ENCODE assay signal across 1 cellular context in the genomic region with DNA sequence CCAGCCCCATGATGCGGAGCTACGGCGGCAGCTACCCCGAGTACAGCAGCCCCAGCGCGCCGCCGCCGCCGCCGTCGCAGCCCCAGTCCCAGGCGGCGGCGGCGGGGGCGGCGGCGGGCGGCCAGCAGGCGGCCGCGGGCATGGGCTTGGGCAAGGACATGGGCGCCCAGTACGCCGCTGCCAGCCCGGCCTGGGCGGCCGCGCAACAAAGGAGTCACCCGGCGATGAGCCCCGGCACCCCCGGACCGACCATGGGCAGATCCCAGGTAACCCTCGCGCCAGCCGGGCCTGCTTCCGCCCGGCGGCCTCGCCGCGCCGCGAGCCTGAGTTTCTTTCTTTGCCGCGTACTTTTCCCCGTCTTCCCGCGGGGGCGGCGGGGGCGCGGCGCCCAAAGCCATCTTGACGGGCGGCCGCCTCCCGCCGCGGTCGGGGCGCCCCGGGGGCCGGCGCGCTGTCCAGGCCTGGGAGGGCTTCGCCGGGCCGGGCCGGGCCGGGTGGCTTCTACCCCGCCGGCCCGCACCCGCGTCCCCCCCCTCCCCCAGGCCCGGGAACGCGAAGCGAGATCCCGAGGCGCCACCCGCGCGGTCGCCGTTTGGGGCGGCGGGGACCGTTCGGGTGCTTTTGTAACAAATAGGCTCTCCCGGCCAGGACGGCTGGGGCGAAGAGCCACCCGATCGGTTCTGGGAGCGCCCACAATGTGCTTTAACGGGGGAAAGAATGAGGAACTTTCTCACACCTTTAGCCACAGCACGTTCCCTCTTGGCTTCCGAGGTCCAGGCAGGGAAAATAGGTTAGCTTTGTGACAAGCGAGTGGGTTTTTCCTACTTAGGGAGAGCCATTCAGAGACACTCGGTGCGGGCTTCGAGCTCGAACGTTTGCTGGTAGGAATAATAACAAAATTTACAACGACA.
TF ChIP-seq lines count a peak whose summit lies in the region.

No MANE protein-coding gene starts in this region.

TF ChIP-seq in GM12878, 131 proteins besides CTCF, POLR2A, EP300 and RAD21 (continued from another document and continues in another):
- TF ChIP-seq, protein P1, sequence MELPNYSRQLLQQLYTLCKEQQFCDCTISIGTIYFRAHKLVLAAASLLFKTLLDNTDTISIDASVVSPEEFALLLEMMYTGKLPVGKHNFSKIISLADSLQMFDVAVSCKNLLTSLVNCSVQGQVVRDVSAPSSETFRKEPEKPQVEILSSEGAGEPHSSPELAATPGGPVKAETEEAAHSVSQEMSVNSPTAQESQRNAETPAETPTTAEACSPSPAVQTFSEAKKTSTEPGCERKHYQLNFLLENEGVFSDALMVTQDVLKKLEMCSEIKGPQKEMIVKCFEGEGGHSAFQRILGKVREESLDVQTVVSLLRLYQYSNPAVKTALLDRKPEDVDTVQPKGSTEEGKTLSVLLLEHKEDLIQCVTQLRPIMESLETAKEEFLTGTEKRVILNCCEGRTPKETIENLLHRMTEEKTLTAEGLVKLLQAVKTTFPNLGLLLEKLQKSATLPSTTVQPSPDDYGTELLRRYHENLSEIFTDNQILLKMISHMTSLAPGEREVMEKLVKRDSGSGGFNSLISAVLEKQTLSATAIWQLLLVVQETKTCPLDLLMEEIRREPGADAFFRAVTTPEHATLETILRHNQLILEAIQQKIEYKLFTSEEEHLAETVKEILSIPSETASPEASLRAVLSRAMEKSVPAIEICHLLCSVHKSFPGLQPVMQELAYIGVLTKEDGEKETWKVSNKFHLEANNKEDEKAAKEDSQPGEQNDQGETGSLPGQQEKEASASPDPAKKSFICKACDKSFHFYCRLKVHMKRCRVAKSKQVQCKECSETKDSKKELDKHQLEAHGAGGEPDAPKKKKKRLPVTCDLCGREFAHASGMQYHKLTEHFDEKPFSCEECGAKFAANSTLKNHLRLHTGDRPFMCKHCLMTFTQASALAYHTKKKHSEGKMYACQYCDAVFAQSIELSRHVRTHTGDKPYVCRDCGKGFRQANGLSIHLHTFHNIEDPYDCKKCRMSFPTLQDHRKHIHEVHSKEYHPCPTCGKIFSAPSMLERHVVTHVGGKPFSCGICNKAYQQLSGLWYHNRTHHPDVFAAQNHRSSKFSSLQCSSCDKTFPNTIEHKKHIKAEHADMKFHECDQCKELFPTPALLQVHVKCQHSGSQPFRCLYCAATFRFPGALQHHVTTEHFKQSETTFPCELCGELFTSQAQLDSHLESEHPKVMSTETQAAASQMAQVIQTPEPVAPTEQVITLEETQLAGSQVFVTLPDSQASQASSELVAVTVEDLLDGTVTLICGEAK (IDR thresholded peaks at IDR 0.05; ENCODE audit: borderline replicate concordance): no peak
- TF ChIP-seq ZNF24 (IDR thresholded peaks at IDR 0.05) (no peak), POLR2AphosphoS2 (IDR thresholded peaks at IDR 0.05; ENCODE audit: low read depth, low read length) (no peak), USF1 (IDR thresholded peaks at IDR 0.05; ENCODE audit: borderline replicate concordance, extremely low read length, insufficient read depth, low read depth, low read length) (no peak), MTA2 (IDR thresholded peaks at IDR 0.05; ENCODE audit: low read depth) (no peak), CREM (IDR thresholded peaks at IDR 0.05; ENCODE audit: low read depth) (no peak), FOXK2 (IDR thresholded peaks at IDR 0.05) (no peak), RBBP5 (conservative IDR thresholded peaks at IDR 0.05) (no peak), ZSCAN29 (IDR thresholded peaks at IDR 0.05) (no peak), SREBF1 (IDR thresholded peaks at IDR 0.05; ENCODE audit: low read length) (no peak), IRF4 (IDR thresholded peaks at IDR 0.05; ENCODE audit: low read depth, low read length) (no peak), ASH2L (IDR thresholded peaks at IDR 0.05; ENCODE audit: borderline replicate concordance, low read depth) (no peak; the same call in 1 of the 2 replicates), MXI1 (IDR thresholded peaks at IDR 0.05; ENCODE audit: low read depth, low read length) (no peak), PBX3 (IDR thresholded peaks at IDR 0.05; ENCODE audit: insufficient replicate concordance, low read depth, low read length) (no peak), MEF2A (IDR thresholded peaks at IDR 0.05; ENCODE audit: insufficient read depth, low read depth, low read length) (0 out of 2 replicates have a peak, but pooled peaks have one; percentile 15), JUND (IDR thresholded peaks at IDR 0.05; ENCODE audit: low read depth, low read length) (no peak), SMAD1 (IDR thresholded peaks at IDR 0.05; ENCODE audit: low read depth, partially characterized antibody) (no peak), HDGF (IDR thresholded peaks at IDR 0.05) (no peak), YY1 (IDR thresholded peaks at IDR 0.05; ENCODE audit: low read depth, low read length) (peak; percentile 52; the same call in 1 of the 2 replicates), SREBF2 (IDR thresholded peaks at IDR 0.05; ENCODE audit: low read length) (no peak), EED (IDR thresholded peaks at IDR 0.05; ENCODE audit: low read depth) (no peak), NR2F1 (conservative IDR thresholded peaks at IDR 0.05) (0 out of 2 replicates have a peak, but pooled peaks have one; percentile 15), ESRRA (IDR thresholded peaks at IDR 0.05; ENCODE audit: low read length) (no peak), WRNIP1 (IDR thresholded peaks at IDR 0.05; ENCODE audit: borderline replicate concordance, low read depth, low read length) (no peak), GATAD2B (conservative IDR thresholded peaks at IDR 0.05; ENCODE audit: low read depth) (peak; percentile 56), RB1 (IDR thresholded peaks at IDR 0.05; ENCODE audit: borderline replicate concordance) (no peak), STAT1 (conservative IDR thresholded peaks at IDR 0.05) (no peak), ATF7 (IDR thresholded peaks at IDR 0.05; ENCODE audit: low read depth) (no peak), NFYA (IDR thresholded peaks at IDR 0.05; ENCODE audit: borderline replicate concordance, low read depth, low read length) (no peak), ZNF622 (IDR thresholded peaks at IDR 0.05) (no peak), NR2C2 (IDR thresholded peaks at IDR 0.05; ENCODE audit: borderline replicate concordance, control insufficient read depth, insufficient read length, low read depth) (no peak), RFX5 (IDR thresholded peaks at IDR 0.05; ENCODE audit: low read depth, low read length) (no peak), DPF2 (IDR thresholded peaks at IDR 0.05) (peak; percentile 23; the same call in 1 of the 2 replicates), CEBPZ (IDR thresholded peaks at IDR 0.05; ENCODE audit: low read depth, low read length) (no peak), ZNF217 (IDR thresholded peaks at IDR 0.05) (no peak), POLR2AphosphoS5 (IDR thresholded peaks at IDR 0.05; ENCODE audit: low read length) (peak; percentile 28; the same call in 1 of the 2 replicates), IKZF1 (conservative IDR thresholded peaks at IDR 0.05) (peak; percentile 74), RCOR1 (conservative IDR thresholded peaks at IDR 0.05; ENCODE audit: low read depth, low read length) (no peak), SMC3 (IDR thresholded peaks at IDR 0.05; ENCODE audit: borderline replicate concordance, low read length) (no peak), NBN (IDR thresholded peaks at IDR 0.05) (no peak), NKRF (conservative IDR thresholded peaks at IDR 0.05) (peak; percentile 50; the same call in 1 of the 2 replicates)
- TF ChIP-seq, protein P2, sequence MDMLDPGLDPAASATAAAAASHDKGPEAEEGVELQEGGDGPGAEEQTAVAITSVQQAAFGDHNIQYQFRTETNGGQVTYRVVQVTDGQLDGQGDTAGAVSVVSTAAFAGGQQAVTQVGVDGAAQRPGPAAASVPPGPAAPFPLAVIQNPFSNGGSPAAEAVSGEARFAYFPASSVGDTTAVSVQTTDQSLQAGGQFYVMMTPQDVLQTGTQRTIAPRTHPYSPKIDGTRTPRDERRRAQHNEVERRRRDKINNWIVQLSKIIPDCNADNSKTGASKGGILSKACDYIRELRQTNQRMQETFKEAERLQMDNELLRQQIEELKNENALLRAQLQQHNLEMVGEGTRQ (IDR thresholded peaks at IDR 0.05; ENCODE audit: borderline replicate concordance, low read depth, low read length): no peak
- TF ChIP-seq, protein P3, sequence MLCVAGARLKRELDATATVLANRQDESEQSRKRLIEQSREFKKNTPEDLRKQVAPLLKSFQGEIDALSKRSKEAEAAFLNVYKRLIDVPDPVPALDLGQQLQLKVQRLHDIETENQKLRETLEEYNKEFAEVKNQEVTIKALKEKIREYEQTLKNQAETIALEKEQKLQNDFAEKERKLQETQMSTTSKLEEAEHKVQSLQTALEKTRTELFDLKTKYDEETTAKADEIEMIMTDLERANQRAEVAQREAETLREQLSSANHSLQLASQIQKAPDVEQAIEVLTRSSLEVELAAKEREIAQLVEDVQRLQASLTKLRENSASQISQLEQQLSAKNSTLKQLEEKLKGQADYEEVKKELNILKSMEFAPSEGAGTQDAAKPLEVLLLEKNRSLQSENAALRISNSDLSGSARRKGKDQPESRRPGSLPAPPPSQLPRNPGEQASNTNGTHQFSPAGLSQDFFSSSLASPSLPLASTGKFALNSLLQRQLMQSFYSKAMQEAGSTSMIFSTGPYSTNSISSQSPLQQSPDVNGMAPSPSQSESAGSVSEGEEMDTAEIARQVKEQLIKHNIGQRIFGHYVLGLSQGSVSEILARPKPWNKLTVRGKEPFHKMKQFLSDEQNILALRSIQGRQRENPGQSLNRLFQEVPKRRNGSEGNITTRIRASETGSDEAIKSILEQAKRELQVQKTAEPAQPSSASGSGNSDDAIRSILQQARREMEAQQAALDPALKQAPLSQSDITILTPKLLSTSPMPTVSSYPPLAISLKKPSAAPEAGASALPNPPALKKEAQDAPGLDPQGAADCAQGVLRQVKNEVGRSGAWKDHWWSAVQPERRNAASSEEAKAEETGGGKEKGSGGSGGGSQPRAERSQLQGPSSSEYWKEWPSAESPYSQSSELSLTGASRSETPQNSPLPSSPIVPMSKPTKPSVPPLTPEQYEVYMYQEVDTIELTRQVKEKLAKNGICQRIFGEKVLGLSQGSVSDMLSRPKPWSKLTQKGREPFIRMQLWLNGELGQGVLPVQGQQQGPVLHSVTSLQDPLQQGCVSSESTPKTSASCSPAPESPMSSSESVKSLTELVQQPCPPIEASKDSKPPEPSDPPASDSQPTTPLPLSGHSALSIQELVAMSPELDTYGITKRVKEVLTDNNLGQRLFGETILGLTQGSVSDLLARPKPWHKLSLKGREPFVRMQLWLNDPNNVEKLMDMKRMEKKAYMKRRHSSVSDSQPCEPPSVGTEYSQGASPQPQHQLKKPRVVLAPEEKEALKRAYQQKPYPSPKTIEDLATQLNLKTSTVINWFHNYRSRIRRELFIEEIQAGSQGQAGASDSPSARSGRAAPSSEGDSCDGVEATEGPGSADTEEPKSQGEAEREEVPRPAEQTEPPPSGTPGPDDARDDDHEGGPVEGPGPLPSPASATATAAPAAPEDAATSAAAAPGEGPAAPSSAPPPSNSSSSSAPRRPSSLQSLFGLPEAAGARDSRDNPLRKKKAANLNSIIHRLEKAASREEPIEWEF (IDR thresholded peaks at IDR 0.05; ENCODE audit: insufficient replicate concordance, low read depth, low read length): no peak
- TF ChIP-seq, protein P4, sequence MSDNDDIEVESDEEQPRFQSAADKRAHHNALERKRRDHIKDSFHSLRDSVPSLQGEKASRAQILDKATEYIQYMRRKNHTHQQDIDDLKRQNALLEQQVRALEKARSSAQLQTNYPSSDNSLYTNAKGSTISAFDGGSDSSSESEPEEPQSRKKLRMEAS (IDR thresholded peaks at IDR 0.05; ENCODE audit: low read depth, low read length): no peak; the same call in 1 of the 2 replicates
